In genomic region chr2:190121971-190122370, GRCh38 we compare ENCODE assay signal across 8 cellular contexts. TPM values are rescaled to one million over a fixed set of nuclear protein-coding genes. Genes with fewer than 3 reads are reported as not detected.
A peak's percentile ranks its signal among the peaks of the same experiment; 100 is the strongest.
DNase-seq lines count a peak whose midpoint lies in the region; ATAC-seq and TF ChIP-seq lines count a peak whose summit lies in the region.

No MANE protein-coding gene starts in this region.

- intact Hi-C loops in dorsolateral prefrontal cortex (cut with DNase I) = loop anchor here in 1 of 2 donors (2.0 to 5.0 kb wide), 2 partner anchors 35 to 57 kb away; no protein-coding TSS in a partner anchor

- TF ChIP-seq CTCF in dorsolateral prefrontal cortex (IDR thresholded peaks at IDR 0.05 in 54 of 56, conservative IDR thresholded peaks at IDR 0.05 in 2 of 56; ENCODE audit: low read depth in 1 of 56, partially characterized antibody in 56 of 56) (peak; percentile 30 to 84 (median 63)), retinal pigment epithelial cell (conservative IDR thresholded peaks at IDR 0.05; ENCODE audit: low read depth, low read length) (peak; percentile 44)

- DNase-seq in COLO829 (ENCODE audit: low spot score) (peak; percentile 45), MV-4-11 (lab: John Stamatoyannopoulos, UW) (peak; percentile 6), dorsolateral prefrontal cortex (no peak), retinal pigment epithelial cell (ENCODE audit: low read depth) (no peak), SHP77 treated with DMSO at 0.1 percent for 48 hours (lab: John Stamatoyannopoulos, UW) (no peak), NCI-H774 (lab: John Stamatoyannopoulos, UW) (no peak)
- no peak for DNase-seq in stimulated activated CD4-positive, alpha-beta T cell treated with anti-CD3 and anti-CD28 coated beads, Interleukin-4, amount 100 ng/mL, for 24 hours

- no peak overlapping the region for H3K4me3 ChIP-seq in dorsolateral prefrontal cortex
- H3K4me3 ChIP-seq in retinal pigment epithelial cell (ENCODE audit: low read length) = no peak overlapping the region

- ATAC-seq in GM19397 (IDR thresholded peaks at IDR 0.05; ENCODE audit: unreplicated experiment) = peak; percentile 52

- H3K27me3 ChIP-seq in dorsolateral prefrontal cortex = no peaks in the 10 kb centered on the region

- H3K27ac ChIP-seq in dorsolateral prefrontal cortex = peak overlapping the region in 48 of 59 donors; percentile 1 to 85 (median 62)

RNA-seq across cellular contexts. Expression of gene MSTN, which starts 59.4 kb away (rescaled TPM):
- 1 to 10 TPM in 74 of 120 experiments, under 1 TPM in 46; 0.42 to 4.1 (median 1.1) TPM for total RNA-seq in dorsolateral prefrontal cortex

Comparison
In these comparisons a context has a peak if more than half of its experiments do, and no peak if none do; other contexts are left out.
1. DNase-seq: peak in COLO829 (single experiment) and MV-4-11 (single experiment); none in dorsolateral prefrontal cortex (0 of 10), retinal pigment epithelial cell (single experiment), SHP77 treated with DMSO at 0.1 percent for 48 hours (single experiment), stimulated activated CD4-positive, alpha-beta T cell treated with anti-CD3 and anti-CD28 coated beads, Interleukin-4, amount 100 ng/mL, for 24 hours (single experiment) and NCI-H774 (single experiment).